In genomic region chr16:70287304-70287971, GRCh38 we compare ENCODE assay signal across 8 cellular contexts. TPM values are rescaled to one million over a fixed set of nuclear protein-coding genes. Genes with fewer than 3 reads are reported as not detected.
DNase-seq lines count a peak whose midpoint lies in the region; ATAC-seq and TF ChIP-seq lines count a peak whose summit lies in the region.
"Not testable (repeated sequence)": the region's sequence is repeated elsewhere in the genome, so short reads cannot be mapped to it uniquely, and the experiment has no call there.

No MANE protein-coding gene starts in this region.

- H3K4me1 Mint-ChIP-seq in Caco-2 (ENCODE audit: low read depth, unreplicated experiment), result not testable (repeated sequence)
- peaks cover 45% of the 10 kb centered on the region for H3K4me1 Mint-ChIP-seq in activated T-cell treated with anti-CD3 and anti-CD28 coated beads, Interleukin-2, amount 50 U/mL, for 24 hours (ENCODE audit: low read depth)
- H3K4me1 Mint-ChIP-seq in natural killer cell treated with Interleukin-12 subunit alpha and Interleukin-12 subunit beta and Interleukin-15 and Interleukin-18, amount 100 ng/mL, for 72 hours (ENCODE audit: low read depth in 2 of 2), result peaks cover 16 to 24% of the 10 kb centered on the region in 2 donors

- not testable (repeated sequence) for H3K27ac ChIP-seq in IMR-90 (ENCODE audit: insufficient read depth, low read length); mammary epithelial cell (ENCODE audit: insufficient read depth, low read depth, low read length); left ventricle myocardium inferior (replicated peaks); thoracic aorta
- H3K27ac ChIP-seq in RWPE1, result peak overlapping the region; percentile 94

- not testable (repeated sequence) for H2AK5ac ChIP-seq in IMR-90 (ENCODE audit: low read depth, low read length)

- H3K9me1 ChIP-seq in IMR-90 (ENCODE audit: insufficient read depth, low read length), result peaks cover 11% of the 10 kb centered on the region; the same call in 1 of the 2 replicates

- H3K23ac ChIP-seq in IMR-90 (ENCODE audit: low read depth, low read length), result not testable (repeated sequence)

- TF ChIP-seq POLR2A in IMR-90 (IDR thresholded peaks at IDR 0.05; ENCODE audit: low read depth, low read length), result not testable (repeated sequence)

- H4K20me1 ChIP-seq in IMR-90 (ENCODE audit: insufficient read depth, low read length), result peaks cover 41% of the 10 kb centered on the region
- H4K20me1 ChIP-seq in mammary epithelial cell (ENCODE audit: insufficient read depth, low read length), result not testable (repeated sequence)

- not testable (repeated sequence) for H3K18ac ChIP-seq in IMR-90 (ENCODE audit: low read depth, low read length)

- DNase-seq in Caco-2; IMR-90; RWPE1 (ENCODE audit: low spot score); activated T-cell treated with anti-CD3 and anti-CD28 coated beads, Interleukin-2, amount 50 U/mL, for 24 hours; mammary epithelial cell; left ventricle myocardium inferior; natural killer cell treated with Interleukin-12 subunit alpha and Interleukin-12 subunit beta and Interleukin-15 and Interleukin-18, amount 100 ng/mL, for 72 hours (ENCODE audit: low spot score); thoracic aorta (ENCODE audit: low spot score): not testable (repeated sequence)

- H3K4me3 ChIP-seq in Caco-2 (ENCODE audit: low read depth, low read length) (peak overlapping the region; percentile 83), mammary epithelial cell (replicated peaks in 1 of 3; ENCODE audit: insufficient read depth in 1 of 3, low read depth in 2 of 3, low read length in 3 of 3) (peak overlapping the region in 1 of 3 experiments; percentile 92), left ventricle myocardium inferior (peak overlapping the region; percentile 94), thoracic aorta (peak overlapping the region; percentile 83)
- not testable (repeated sequence) for H3K4me3 ChIP-seq in IMR-90 (ENCODE audit: insufficient read depth, low read depth, low read length)

- not testable (repeated sequence) for H3K9me3 ChIP-seq in Caco-2; IMR-90 (ENCODE audit: control insufficient read depth, insufficient read depth, low read length); mammary epithelial cell (replicated peaks; ENCODE audit: insufficient read depth, low read length); left ventricle myocardium inferior (replicated peaks); thoracic aorta

- WGBS in IMR-90 (ENCODE audit: extremely low coverage in 2 of 2, insufficient read length in 1 of 2), 2 experiments, result 100% methylated on average over 7 of the region's 17 CpGs; no CpG with 5 or more reads in 1 of the 2 experiments
- WGBS in mammary epithelial cell (ENCODE audit: low coverage, missing lambda C conversion rate), result 100% methylated on average over 1 of the region's 17 CpGs

- not testable (repeated sequence) for H2BK5ac ChIP-seq in IMR-90 (ENCODE audit: low read depth, low read length, poor library complexity, severe bottlenecking)

- H2BK120ac ChIP-seq in IMR-90 (ENCODE audit: low read depth, low read length), result not testable (repeated sequence)

- not testable (repeated sequence) for H3K27me3 Mint-ChIP-seq in Caco-2 (ENCODE audit: insufficient read depth, unreplicated experiment); activated T-cell treated with anti-CD3 and anti-CD28 coated beads, Interleukin-2, amount 50 U/mL, for 24 hours; natural killer cell treated with Interleukin-12 subunit alpha and Interleukin-12 subunit beta and Interleukin-15 and Interleukin-18, amount 100 ng/mL, for 72 hours

- peak overlapping the region; percentile 92 for H3K4me3 Mint-ChIP-seq in Caco-2 (ENCODE audit: unreplicated experiment)
- peak overlapping the region; percentile 98 for H3K4me3 Mint-ChIP-seq in activated T-cell treated with anti-CD3 and anti-CD28 coated beads, Interleukin-2, amount 50 U/mL, for 24 hours
- peak overlapping the region; percentile 97 for H3K4me3 Mint-ChIP-seq in natural killer cell treated with Interleukin-12 subunit alpha and Interleukin-12 subunit beta and Interleukin-15 and Interleukin-18, amount 100 ng/mL, for 72 hours

- dilution Hi-C loops in IMR-90 (cut with HindIII; ENCODE audit: low sequenced_read_pairs, unreplicated experiment); mammary epithelial cell (cut with HindIII; ENCODE audit: low sequenced_read_pairs): not testable (repeated sequence)

- TF ChIP-seq CTCF in Caco-2 (IDR thresholded peaks at IDR 0.05; ENCODE audit: insufficient read depth in 1 of 2, low read depth in 1 of 2, low read length in 1 of 2, severe bottlenecking in 1 of 2, unreplicated experiment in 1 of 2); IMR-90 (conservative IDR thresholded peaks at IDR 0.05; ENCODE audit: low read depth, low read length); RWPE1 (conservative IDR thresholded peaks at IDR 0.05; ENCODE audit: low read depth); mammary epithelial cell (conservative IDR thresholded peaks at IDR 0.05 in 1 of 2, IDR thresholded peaks at IDR 0.05 in 1 of 2; ENCODE audit: extremely low read depth in 1 of 2, insufficient read depth in 1 of 2, low read depth in 1 of 2, low read length in 2 of 2); left ventricle myocardium inferior (IDR thresholded peaks at IDR 0.05; ENCODE audit: borderline replicate concordance); thoracic aorta (IDR thresholded peaks at IDR 0.05): not testable (repeated sequence)

- not testable (repeated sequence) for H4K8ac ChIP-seq in IMR-90 (ENCODE audit: low read depth in 2 of 2, low read length in 2 of 2)

- H3K36me3 Mint-ChIP-seq in Caco-2 (ENCODE audit: insufficient read depth, unreplicated experiment), result peaks cover 75% of the 10 kb centered on the region
- H3K36me3 Mint-ChIP-seq in activated T-cell treated with anti-CD3 and anti-CD28 coated beads, Interleukin-2, amount 50 U/mL, for 24 hours (ENCODE audit: low read depth), result peaks cover 57% of the 10 kb centered on the region
- peaks cover 16% of the 10 kb centered on the region for H3K36me3 Mint-ChIP-seq in natural killer cell treated with Interleukin-12 subunit alpha and Interleukin-12 subunit beta and Interleukin-15 and Interleukin-18, amount 100 ng/mL, for 72 hours

- peaks cover 15 to 55% of the 10 kb centered on the region in 2 experiments for H3K79me1 ChIP-seq in IMR-90 (ENCODE audit: low read depth in 1 of 2, low read length in 2 of 2)

- POLR2A ChIA-PET in Caco-2 (lab: Charles Lee) (interaction anchor here (2.3 kb wide), 1 partner anchor 11 kb away, joined by 32 read pairs; the partner anchor contains the start of gene DDX19B), RWPE1 (lab: Yijun Ruan, JAX; ENCODE audit: low non-redundant PET) (interaction anchor here (0.7 kb wide), 1 partner anchor 78 kb away, joined by 3 read pairs; no protein-coding TSS in a partner anchor)
- POLR2A ChIA-PET in IMR-90 (lab: Charles Lee; ENCODE audit: unreplicated experiment), result not testable (repeated sequence)

- H3K4me2 ChIP-seq in IMR-90 (ENCODE audit: low read depth, low read length), result not testable (repeated sequence)
- H3K4me2 ChIP-seq in mammary epithelial cell (ENCODE audit: insufficient read depth, low read depth, low read length), result peak overlapping the region; percentile 57

- CTCF ChIA-PET in Caco-2 (lab: Charles Lee), result interaction anchor here (0.7 kb wide), 1 partner anchor 461 kb away, joined by 3 read pairs; no protein-coding TSS in a partner anchor
- CTCF ChIA-PET in IMR-90 (lab: Yijun Ruan, JAX); RWPE1 (lab: Yijun Ruan, JAX); mammary epithelial cell (lab: Charles Lee; ENCODE audit: low non-redundant PET): not testable (repeated sequence)

- ATAC-seq in IMR-90 (ENCODE audit: low read depth); natural killer cell treated with Interleukin-12 subunit alpha and Interleukin-12 subunit beta and Interleukin-15 and Interleukin-18, amount 100 ng/mL, for 72 hours; thoracic aorta (ENCODE audit: insufficient number of reproducible peaks, low FRiP score, low read depth): not testable (repeated sequence)

- H4K5ac ChIP-seq in IMR-90 (ENCODE audit: low read depth, low read length), result not testable (repeated sequence)

- H2BK20ac ChIP-seq in IMR-90 (ENCODE audit: low read depth, low read length), result not testable (repeated sequence)

- not testable (repeated sequence) for H3K36me3 ChIP-seq in Caco-2 (ENCODE audit: control insufficient read depth, insufficient read depth, low read length); thoracic aorta
- peaks cover 22% of the 10 kb centered on the region for H3K36me3 ChIP-seq in IMR-90 (ENCODE audit: control insufficient read depth, insufficient read depth, low read length)
- peaks cover 12% of the 10 kb centered on the region for H3K36me3 ChIP-seq in mammary epithelial cell (ENCODE audit: insufficient read depth, low read length)
- H3K36me3 ChIP-seq in left ventricle myocardium inferior, result peaks cover 35% of the 10 kb centered on the region

- in situ Hi-C loops in IMR-90 (cut with MboI; ENCODE audit: low sequenced_read_pairs); mammary epithelial cell (cut with MboI; ENCODE audit: low sequenced_read_pairs in 2 of 2): not testable (repeated sequence)

- H3K4ac ChIP-seq in IMR-90 (ENCODE audit: low read depth, low read length), result not testable (repeated sequence)

- not testable (repeated sequence) for H3K9me3 Mint-ChIP-seq in Caco-2 (ENCODE audit: unreplicated experiment); activated T-cell treated with anti-CD3 and anti-CD28 coated beads, Interleukin-2, amount 50 U/mL, for 24 hours; natural killer cell treated with Interleukin-12 subunit alpha and Interleukin-12 subunit beta and Interleukin-15 and Interleukin-18, amount 100 ng/mL, for 72 hours

- BruUV-seq in Caco-2 (replicated peaks; lab: Mats Ljungman, UMichigan); IMR-90 (replicated peaks; lab: Mats Ljungman, UMichigan); mammary epithelial cell (replicated peaks; lab: Mats Ljungman, UMichigan): not testable (repeated sequence)

- H2BK15ac ChIP-seq in IMR-90 (ENCODE audit: low read depth, low read length), result not testable (repeated sequence)

- H3K4me1 ChIP-seq in Caco-2; IMR-90 (ENCODE audit: control insufficient read depth, insufficient read depth, low read length); mammary epithelial cell (ENCODE audit: insufficient read depth, low read length): not testable (repeated sequence)
- H3K4me1 ChIP-seq in left ventricle myocardium inferior (peaks cover 25% of the 10 kb centered on the region), thoracic aorta (ENCODE audit: control insufficient read depth in 1 of 2, low read depth in 2 of 2) (peaks cover 9 to 13% of the 10 kb centered on the region in 2 donors)

- H3K27me3 ChIP-seq in Caco-2 (replicated peaks; ENCODE audit: control insufficient read depth, insufficient read depth, low read length); IMR-90 (ENCODE audit: control insufficient read depth, insufficient read depth, low read length); mammary epithelial cell (ENCODE audit: insufficient read depth, low read length); left ventricle myocardium inferior (ENCODE audit: low read depth); thoracic aorta (replicated peaks; ENCODE audit: insufficient read depth): not testable (repeated sequence)

- H4K91ac ChIP-seq in IMR-90 (ENCODE audit: insufficient read depth, low read depth, low read length), result not testable (repeated sequence)

- not testable (repeated sequence) for H2AK9ac ChIP-seq in IMR-90 (replicated peaks; ENCODE audit: low read depth, low read length, poor library complexity)

- H3K27ac Mint-ChIP-seq in Caco-2 (ENCODE audit: unreplicated experiment), result peak overlapping the region; percentile 99
- peak overlapping the region; percentile 100 for H3K27ac Mint-ChIP-seq in activated T-cell treated with anti-CD3 and anti-CD28 coated beads, Interleukin-2, amount 50 U/mL, for 24 hours
- not testable (repeated sequence) for H3K27ac Mint-ChIP-seq in natural killer cell treated with Interleukin-12 subunit alpha and Interleukin-12 subunit beta and Interleukin-15 and Interleukin-18, amount 100 ng/mL, for 72 hours

- H2AFZ ChIP-seq in IMR-90 (replicated peaks; ENCODE audit: low read length, poor library complexity); mammary epithelial cell (ENCODE audit: low read depth, low read length): not testable (repeated sequence)

- TF ChIP-seq RAD21 in IMR-90 (IDR thresholded peaks at IDR 0.05; ENCODE audit: low read length), result not testable (repeated sequence)

- not testable (repeated sequence) for H3K9ac ChIP-seq in IMR-90 (ENCODE audit: low read depth, low read length); mammary epithelial cell (ENCODE audit: insufficient read depth, low read length)

- peaks cover 61% of the 10 kb centered on the region for H3K79me2 ChIP-seq in mammary epithelial cell (ENCODE audit: insufficient read depth, low read length)

- intact Hi-C loops in Caco-2 (cut with micrococcal nuclease; ENCODE audit: unreplicated experiment); IMR-90 (cut with micrococcal nuclease); left ventricle myocardium inferior (cut with micrococcal nuclease): not testable (repeated sequence)
- intact Hi-C loops in mammary epithelial cell (cut with micrococcal nuclease), result loop anchor here (10.0 kb wide), 1 partner anchor 237 kb away; the partner anchor contains the start of genes COG4 and SF3B3

- H3K14ac ChIP-seq in IMR-90 (replicated peaks; ENCODE audit: low read depth, low read length), result 0 out of 2 replicates have a peak overlapping the region, but pooled peaks have one; percentile 57

- H3K56ac ChIP-seq in IMR-90 (ENCODE audit: extremely low read depth, insufficient read depth, low read length), result not testable (repeated sequence)

RNA-seq across cellular contexts. Expression of gene AARS1, which starts 1.9 kb away (rescaled TPM):
- total RNA-seq in Caco-2 (2022) (366 and 449 TPM in 2 replicates), IMR-90 (2012; rRNA removed) (125 and 139 TPM in 2 replicates), mammary epithelial cell (100 to 1,000 TPM; 191 to 198 TPM), left ventricle myocardium inferior (61.0 TPM), thoracic aorta (10 to 100 TPM; 68.0 to 69.4 TPM)
- polyA plus RNA-seq in IMR-90 (2012; rRNA removed) (90.6 and 104 TPM in 2 replicates), mammary epithelial cell (94.5 TPM)
- 86.8 and 90.8 TPM in 2 replicates for polyA plus RNA-seq in IMR-90 (2012; cell fraction: cytosol; rRNA removed)
- polyA plus RNA-seq in IMR-90 (2012; cell fraction: nucleus; rRNA removed; ENCODE audit: low replicate concordance), result 65.2 and 120 TPM in 2 replicates
- polyA minus RNA-seq in mammary epithelial cell, result 170 TPM
- total RNA-seq in natural killer cell treated with Interleukin-12 subunit alpha and Interleukin-12 subunit beta and Interleukin-15 and Interleukin-18, amount 100 ng/mL, for 72 hours, result 100 to 1,000 TPM; 109 to 130 TPM

RNA-seq across cellular contexts. Expression of gene DDX19B, which starts 11.5 kb away (rescaled TPM):
- total RNA-seq in Caco-2 (2022) (72.4 and 74.5 TPM in 2 replicates), IMR-90 (2012; rRNA removed) (26.1 and 33.3 TPM in 2 replicates), mammary epithelial cell (10 to 100 TPM; 25.3 to 27.3 TPM), left ventricle myocardium inferior (13.7 TPM), thoracic aorta (10 to 100 TPM; 20.7 to 20.8 TPM)
- polyA plus RNA-seq in IMR-90 (2012; rRNA removed) (36.0 and 41.0 TPM in 2 replicates), mammary epithelial cell (29.2 TPM)
- 17.2 and 33.6 TPM in 2 replicates for polyA plus RNA-seq in IMR-90 (2012; cell fraction: cytosol; rRNA removed)
- polyA plus RNA-seq in IMR-90 (2012; cell fraction: nucleus; rRNA removed; ENCODE audit: low replicate concordance), result 20.3 and 33.8 TPM in 2 replicates
- 22.7 TPM for polyA minus RNA-seq in mammary epithelial cell
- total RNA-seq in natural killer cell treated with Interleukin-12 subunit alpha and Interleukin-12 subunit beta and Interleukin-15 and Interleukin-18, amount 100 ng/mL, for 72 hours, result 10 to 100 TPM; 34.6 to 42.3 TPM

RNA-seq across cellular contexts. Expression of gene EXOSC6, which starts 35.7 kb away (rescaled TPM):
- total RNA-seq in Caco-2 (2022) (33.6 and 34.6 TPM in 2 replicates), IMR-90 (2012; rRNA removed) (7.0 and 11.1 TPM in 2 replicates), mammary epithelial cell (10 to 100 TPM; 33.7 to 38.2 TPM), left ventricle myocardium inferior (11.3 TPM), thoracic aorta (10 to 100 TPM; 16.1 to 39.3 TPM)
- polyA plus RNA-seq in IMR-90 (2012; rRNA removed) (5.8 and 6.3 TPM in 2 replicates), mammary epithelial cell (7.0 TPM)
- polyA plus RNA-seq in IMR-90 (2012; cell fraction: cytosol; rRNA removed), result 4.7 and 5.3 TPM in 2 replicates
- polyA plus RNA-seq in IMR-90 (2012; cell fraction: nucleus; rRNA removed; ENCODE audit: low replicate concordance), result 6.1 and 6.9 TPM in 2 replicates
- 18.7 TPM for polyA minus RNA-seq in mammary epithelial cell
- total RNA-seq in natural killer cell treated with Interleukin-12 subunit alpha and Interleukin-12 subunit beta and Interleukin-15 and Interleukin-18, amount 100 ng/mL, for 72 hours, result 10 to 100 TPM; 29.0 to 57.0 TPM

RNA-seq across cellular contexts. Expression of gene DDX19A, which starts 59.3 kb away (rescaled TPM):
- total RNA-seq in Caco-2 (2022) (62.0 and 72.5 TPM in 2 replicates), IMR-90 (2012; rRNA removed) (52.2 and 69.5 TPM in 2 replicates), mammary epithelial cell (10 to 100 TPM; 37.0 to 42.0 TPM), left ventricle myocardium inferior (27.1 TPM), thoracic aorta (10 to 100 TPM; 38.7 to 54.4 TPM)
- polyA plus RNA-seq in IMR-90 (2012; rRNA removed) (41.1 and 44.7 TPM in 2 replicates), mammary epithelial cell (38.5 TPM)
- polyA plus RNA-seq in IMR-90 (2012; cell fraction: cytosol; rRNA removed), result 24.2 and 33.9 TPM in 2 replicates
- 20.1 and 38.5 TPM in 2 replicates for polyA plus RNA-seq in IMR-90 (2012; cell fraction: nucleus; rRNA removed; ENCODE audit: low replicate concordance)
- 48.5 TPM for polyA minus RNA-seq in mammary epithelial cell
- total RNA-seq in natural killer cell treated with Interleukin-12 subunit alpha and Interleukin-12 subunit beta and Interleukin-15 and Interleukin-18, amount 100 ng/mL, for 72 hours, result 10 to 100 TPM; 41.5 to 64.0 TPM
